ENCODE assay signal across 16 cellular contexts in genomic region chr12:76346236-76346635, GRCh38. TPM values are rescaled to one million over a fixed set of nuclear protein-coding genes. Genes with fewer than 3 reads are reported as not detected.
A peak's percentile ranks its signal among the peaks of the same experiment; 100 is the strongest.
DNase-seq lines count a peak whose midpoint lies in the region; ATAC-seq, FAIRE-seq and TF ChIP-seq lines count a peak whose summit lies in the region.
"Had no signal": no experiment of that assay in that cellular context is flagged by ENCODE, and none has a peak within 500 bp of the region (broad histone marks: within the 10 kb centered on the region; RNA-seq: fewer than 3 reads in every experiment).

No MANE protein-coding gene starts in this region.

- no peaks in the 10 kb centered on the region for H3K9me3 Mint-ChIP-seq in stimulated activated naive CD8-positive, alpha-beta T cell treated with anti-CD3 and anti-CD28 coated beads, Interleukin-15, Interleukin-2, amounts not matched to agents 100 ng/mL and 50 ng/mL, for 24 hours
- H3K9me3 Mint-ChIP-seq in endothelial cell (ENCODE audit: unreplicated experiment) (no peaks in the 10 kb centered on the region), mesothelial cell of epicardium (no peaks in the 10 kb centered on the region)
- H3K9me3 Mint-ChIP-seq: endodermal cell, WTC11 had no signal

- FAIRE-seq in frontal cortex (lab: Jason Lieb, UNC) = no peak
- FAIRE-seq: bronchial epithelial cell had no signal

- H3K4me3 Mint-ChIP-seq in stimulated activated naive CD8-positive, alpha-beta T cell treated with anti-CD3 and anti-CD28 coated beads, Interleukin-15, Interleukin-2, amounts not matched to agents 100 ng/mL and 50 ng/mL, for 24 hours = no peak overlapping the region
- H3K4me3 Mint-ChIP-seq in endothelial cell (ENCODE audit: unreplicated experiment) = peak overlapping the region; percentile 32
- H3K4me3 Mint-ChIP-seq in mesothelial cell of epicardium = no peak overlapping the region

- H3K27ac Mint-ChIP-seq in stimulated activated naive CD8-positive, alpha-beta T cell treated with anti-CD3 and anti-CD28 coated beads, Interleukin-15, Interleukin-2, amounts not matched to agents 100 ng/mL and 50 ng/mL, for 24 hours = peak overlapping the region; percentile 14
- H3K27ac Mint-ChIP-seq in endothelial cell (ENCODE audit: unreplicated experiment) = no peak overlapping the region
- H3K27ac Mint-ChIP-seq in mesothelial cell of epicardium = peak overlapping the region; percentile 65
- H3K27ac Mint-ChIP-seq: endodermal cell, WTC11 had no signal

- peaks cover 14% of the 10 kb centered on the region for H3K36me3 Mint-ChIP-seq in stimulated activated naive CD8-positive, alpha-beta T cell treated with anti-CD3 and anti-CD28 coated beads, Interleukin-15, Interleukin-2, amounts not matched to agents 100 ng/mL and 50 ng/mL, for 24 hours (ENCODE audit: low read depth)
- H3K36me3 Mint-ChIP-seq in endothelial cell (ENCODE audit: low read depth, unreplicated experiment) (peaks cover 3% of the 10 kb centered on the region), mesothelial cell of epicardium (no peaks in the 10 kb centered on the region)
- H3K36me3 Mint-ChIP-seq: WTC11 had no signal

- H3K27me3 Mint-ChIP-seq in stimulated activated naive CD8-positive, alpha-beta T cell treated with anti-CD3 and anti-CD28 coated beads, Interleukin-15, Interleukin-2, amounts not matched to agents 100 ng/mL and 50 ng/mL, for 24 hours = no peaks in the 10 kb centered on the region
- H3K27me3 Mint-ChIP-seq in endothelial cell (ENCODE audit: unreplicated experiment) (no peaks in the 10 kb centered on the region), mesothelial cell of epicardium (ENCODE audit: low read depth) (no peaks in the 10 kb centered on the region)

- no peak for DNase-seq in stimulated activated naive CD8-positive, alpha-beta T cell treated with anti-CD3 and anti-CD28 coated beads, Interleukin-15, Interleukin-2, amounts not matched to agents 100 U/mL and 50 U/mL, for 24 hours
- no peak for DNase-seq in endothelial cell (ENCODE audit: low spot score)
- DNase-seq in mesothelial cell of epicardium (ENCODE audit: low spot score in 2 of 2, unreplicated experiment in 2 of 2) = no peak
- no peak for DNase-seq in Right ventricle myocardium superior
- DNase-seq in frontal cortex (ENCODE audit: low spot score in 2 of 2) = no peak
- DNase-seq: activated naive CD4-positive, alpha-beta T cell treated with Interleukin-2 at 50 U/mL for 16 hours; Caco-2; endodermal cell; heart right ventricle; NCI-H2029 treated with DMSO at 0.1 percent for 48 hours; NCI-H774 had no signal

- ATAC-seq in stimulated activated naive CD8-positive, alpha-beta T cell treated with anti-CD3 and anti-CD28 coated beads, Interleukin-15, Interleukin-2, amounts not matched to agents 100 U/mL and 50 U/mL, for 24 hours = no peak
- ATAC-seq in HG03196 (IDR thresholded peaks at IDR 0.05; ENCODE audit: unreplicated experiment) = no peak
- ATAC-seq in GM19351 (IDR thresholded peaks at IDR 0.05; ENCODE audit: unreplicated experiment) = no peak
- ATAC-seq in Right ventricle myocardium superior (ENCODE audit: poor library complexity) = no peak
- ATAC-seq: WTC11 had no signal

- TF ChIP-seq CTCF in endothelial cell (IDR thresholded peaks at IDR 0.05; ENCODE audit: unreplicated experiment) (no peak), mesothelial cell of epicardium (IDR thresholded peaks at IDR 0.05; ENCODE audit: unreplicated experiment) (no peak)

- H3K4me1 Mint-ChIP-seq in stimulated activated naive CD8-positive, alpha-beta T cell treated with anti-CD3 and anti-CD28 coated beads, Interleukin-15, Interleukin-2, amounts not matched to agents 100 ng/mL and 50 ng/mL, for 24 hours (ENCODE audit: low read depth) = peaks cover 43% of the 10 kb centered on the region
- H3K4me1 Mint-ChIP-seq in endothelial cell (ENCODE audit: unreplicated experiment) (peaks cover 11% of the 10 kb centered on the region), mesothelial cell of epicardium (peaks cover 34% of the 10 kb centered on the region)

- intact Hi-C loops in Right ventricle myocardium superior (cut with DNase I) = no loop called here

RNA-seq across cellular contexts. Expression of gene BBS10, which starts 2.0 kb away (rescaled TPM):
- total RNA-seq in endothelial cell (ENCODE audit: unreplicated experiment) = 6.5 TPM
- 10.6 to 11.8 TPM (median 10.7 TPM) in 3 replicates for total RNA-seq in mesothelial cell of epicardium
- total RNA-seq in Right ventricle myocardium superior = 8.0 TPM
- total RNA-seq in frontal cortex = 44.8 TPM
